In the genomic region with DNA sequence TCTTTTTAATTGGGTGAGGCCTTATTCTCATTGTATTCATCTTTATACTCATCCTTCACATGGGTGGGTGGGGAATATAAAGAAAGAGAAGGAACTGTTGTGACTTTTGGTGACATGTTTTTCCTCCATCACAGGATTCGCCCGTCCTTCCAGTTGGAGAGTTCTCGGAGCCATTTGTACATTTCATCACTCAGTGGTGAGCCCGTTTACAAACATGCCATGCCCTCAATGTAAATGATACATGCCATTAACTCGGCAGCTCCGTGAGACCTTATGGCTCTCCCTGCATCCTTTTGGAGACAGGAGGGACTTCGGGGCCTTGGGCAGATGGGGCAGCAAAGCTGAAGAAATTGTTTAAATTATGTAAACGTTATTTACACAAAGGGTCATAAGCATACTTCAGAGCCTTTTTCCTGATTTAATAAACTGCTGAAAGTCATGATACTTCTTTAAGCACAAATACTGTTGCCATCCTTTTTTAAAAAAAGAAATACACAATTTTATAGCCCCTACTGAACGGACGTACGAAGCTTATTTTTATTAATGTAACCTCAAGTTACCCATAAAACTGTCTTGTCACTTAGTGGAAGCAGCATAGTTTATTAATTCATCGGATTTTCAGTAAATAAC, we compare ENCODE assay signal across 27 cellular contexts. TPM values are rescaled to one million over a fixed set of nuclear protein-coding genes. Genes with fewer than 3 reads are reported as not detected.
A peak's percentile ranks its signal among the peaks of the same experiment; 100 is the strongest.
DNase-seq lines count a peak whose midpoint lies in the region; ATAC-seq, FAIRE-seq and TF ChIP-seq lines count a peak whose summit lies in the region.
"Had no signal": no experiment of that assay in that cellular context is flagged by ENCODE, and none has a peak within 500 bp of the region (broad histone marks: within the 10 kb centered on the region; RNA-seq: fewer than 3 reads in every experiment).

No MANE protein-coding gene starts in this region.

- H3K27ac ChIP-seq in left ventricle myocardium inferior (replicated peaks) = no peak overlapping the region
- H3K27ac ChIP-seq: BLaER1 treated with 17β-estradiol and CSF1 and Interleukin-3, amounts not matched to agents 10 nM and 100 nM; RWPE1 had no signal

- H3K4me1 ChIP-seq in mucosa of descending colon (ENCODE audit: low read depth) = no peaks in the 10 kb centered on the region
- H3K4me1 ChIP-seq in left ventricle myocardium inferior = peaks cover 4% of the 10 kb centered on the region
- H3K4me1 ChIP-seq: Caco-2 had no signal

- H3K36me3 ChIP-seq in mucosa of descending colon (ENCODE audit: low read depth) = no peaks in the 10 kb centered on the region
- peaks cover 5% of the 10 kb centered on the region for H3K36me3 ChIP-seq in left ventricle myocardium inferior

- no peaks in the 10 kb centered on the region for H3K27me3 ChIP-seq in left ventricle myocardium inferior (ENCODE audit: low read depth)
- H3K27me3 ChIP-seq: BLaER1 treated with 17β-estradiol and CSF1 and Interleukin-3, amounts not matched to agents 10 nM and 100 nM had no signal

- peak; percentile 67 for ATAC-seq in mucosa of descending colon
- ATAC-seq: HepG2, Panc1 had no signal

- DNase-seq in NCI-H748 (lab: John Stamatoyannopoulos, UW; ENCODE audit: unreplicated experiment) (peak; percentile 34), NCI-H748 treated with DMSO at 0.1 percent for 48 hours (lab: John Stamatoyannopoulos, UW) (no peak), NCI-H2171 (lab: John Stamatoyannopoulos, UW) (peak; percentile 39), mucosa of descending colon (no peak), COLO829 (ENCODE audit: low spot score) (no peak), left ventricle myocardium inferior (no peak)
- DNase-seq in stimulated activated CD4-positive, alpha-beta T cell treated with anti-CD3 and anti-CD28 coated beads, Interleukin-4, amount 100 ng/mL, for 24 hours = no peak
- DNase-seq: AML-193; Caco-2; CD4-positive, alpha-beta T cell; DMS79 treated with DMSO at 0.1 percent for 48 hours; Karpas-422; NCI-H1092 treated with DMSO at 0.1 percent for 48 hours; NCI-H1436; NCI-H2227 treated with DMSO at 0.1 percent for 48 hours; SHP77; T-helper 1 cell had no signal

- H3K9me3 ChIP-seq in mucosa of descending colon (no peaks in the 10 kb centered on the region), left ventricle myocardium inferior (replicated peaks) (no peaks in the 10 kb centered on the region)
- H3K9me3 ChIP-seq: BLaER1 treated with 17β-estradiol and CSF1 and Interleukin-3, amounts not matched to agents 10 nM and 100 nM; Caco-2 had no signal

- H3K4me3 ChIP-seq in mucosa of descending colon = no peak overlapping the region
- no peak overlapping the region for H3K4me3 ChIP-seq in left ventricle myocardium inferior
- H3K4me3 ChIP-seq: BLaER1 treated with 17β-estradiol and CSF1 and Interleukin-3, amounts not matched to agents 10 nM and 100 nM had no signal

- intact Hi-C loops in mucosa of descending colon (cut with DNase I, micrococcal nuclease) = no loop called here
- intact Hi-C loops in left ventricle myocardium inferior (cut with micrococcal nuclease) = no loop called here

- peak; percentile 95 for FAIRE-seq in TTC549 (lab: Jason Lieb, UNC)
- FAIRE-seq: GM12892, H54, HepG2 had no signal

- TF ChIP-seq CTCF in mucosa of descending colon (IDR thresholded peaks at IDR 0.05) (no peak), left ventricle myocardium inferior (IDR thresholded peaks at IDR 0.05; ENCODE audit: borderline replicate concordance) (no peak)

RNA-seq across cellular contexts. Expression of gene SKOR1, which starts 55.7 kb away (rescaled TPM):
- total RNA-seq in mucosa of descending colon = under 1 TPM; 0.34 to 0.63 (median 0.58) TPM
- 0.22 TPM for total RNA-seq in left ventricle myocardium inferior
- total RNA-seq: A172, Caco-2, HT1080, SK-MEL-5 had no signal

Comparison
In these comparisons a context has a peak if more than half of its experiments do, and no peak if none do; other contexts are left out.
1. DNase-seq: peak in NCI-H748 (single experiment) and NCI-H2171 (single experiment); none in NCI-H748 treated with DMSO at 0.1 percent for 48 hours (single experiment), mucosa of descending colon (0 of 3), COLO829 (single experiment), stimulated activated CD4-positive, alpha-beta T cell treated with anti-CD3 and anti-CD28 coated beads, Interleukin-4, amount 100 ng/mL, for 24 hours (single experiment) and left ventricle myocardium inferior (single experiment).